In genomic region chr7:99437946-99438572, GRCh38 we compare ENCODE assay signal across 8 cellular contexts. TPM values are rescaled to one million over a fixed set of nuclear protein-coding genes. Genes with fewer than 3 reads are reported as not detected.
DNase-seq lines count a peak whose midpoint lies in the region; ATAC-seq and TF ChIP-seq lines count a peak whose summit lies in the region.

No MANE protein-coding gene starts in this region.

- peaks cover 4% of the 10 kb centered on the region for H3K36me3 ChIP-seq in Karpas-422 (ENCODE audit: insufficient read depth, low read length)
- H3K36me3 ChIP-seq in colonic mucosa, result no peaks in the 10 kb centered on the region
- H3K36me3 ChIP-seq in muscle layer of colon (ENCODE audit: insufficient read depth, low read length), result peaks cover 4% of the 10 kb centered on the region

- H3K79me2 ChIP-seq in Karpas-422 (ENCODE audit: low read length), result peaks cover 68% of the 10 kb centered on the region

- no peak for TF ChIP-seq CTCF in colonic mucosa (IDR thresholded peaks at IDR 0.05)

- DNase-seq in Karpas-422 (no peak), colonic mucosa (no peak), AML-193 (lab: John Stamatoyannopoulos, UW) (no peak), HK-2 (ENCODE audit: unreplicated experiment) (no peak), Kasumi-1 (lab: John Stamatoyannopoulos, UW) (no peak)

- no peaks in the 10 kb centered on the region for H3K9me2 ChIP-seq in Karpas-422 (replicated peaks; ENCODE audit: insufficient read depth, low read length)

- H2AFZ ChIP-seq in Karpas-422 (ENCODE audit: low read length), result peak overlapping the region; percentile 93

- H3K4me3 ChIP-seq in Karpas-422 (ENCODE audit: low read length) (peak overlapping the region; percentile 92), colonic mucosa (peak overlapping the region; percentile 100), muscle layer of colon (ENCODE audit: low read depth in 1 of 2, low read length in 2 of 2) (peak overlapping the region; percentile 75 to 97)

- ATAC-seq in GM19023 (IDR thresholded peaks at IDR 0.05; ENCODE audit: unreplicated experiment), result peak; percentile 5
- no peak for ATAC-seq in GM21529 (IDR thresholded peaks at IDR 0.05; ENCODE audit: unreplicated experiment)

- H3K27me3 ChIP-seq in Karpas-422 (ENCODE audit: low read length) (no peaks in the 10 kb centered on the region), colonic mucosa (no peaks in the 10 kb centered on the region), muscle layer of colon (ENCODE audit: control insufficient read depth in 1 of 2, insufficient read depth in 2 of 2, low read length in 2 of 2) (no peaks in the 10 kb centered on the region)

- H3K4me1 ChIP-seq in Karpas-422 (ENCODE audit: low read length) (peaks cover 18% of the 10 kb centered on the region), colonic mucosa (peaks cover 7% of the 10 kb centered on the region), muscle layer of colon (ENCODE audit: insufficient read depth, low read length) (peaks cover 20% of the 10 kb centered on the region)

- H4K20me1 ChIP-seq in Karpas-422 (ENCODE audit: insufficient read depth, low read depth, low read length), result peaks cover 12% of the 10 kb centered on the region; the same call in 1 of the 2 replicates

- peak overlapping the region; percentile 90 for H3K4me2 ChIP-seq in Karpas-422 (ENCODE audit: low read depth, low read length, poor library complexity, severe bottlenecking)

- intact Hi-C loops in colonic mucosa (cut with DNase I), result no loop called here

- H3K9me3 ChIP-seq in Karpas-422 (ENCODE audit: low read length) (no peaks in the 10 kb centered on the region), colonic mucosa (no peaks in the 10 kb centered on the region), muscle layer of colon (ENCODE audit: low read length) (no peaks in the 10 kb centered on the region)

- H3K27ac ChIP-seq in Karpas-422 (ENCODE audit: low read length), result peak overlapping the region; percentile 47; the same call in 1 of the 2 replicates
- peak overlapping the region; percentile 84 for H3K27ac ChIP-seq in colonic mucosa
- H3K27ac ChIP-seq in muscle layer of colon (ENCODE audit: low read depth, low read length), result peak overlapping the region; percentile 81

- H3K9ac ChIP-seq in Karpas-422 (ENCODE audit: low read length) (peak overlapping the region; percentile 96), colonic mucosa (ENCODE audit: low read depth in 2 of 2, low read length in 2 of 2) (peak overlapping the region; percentile 76 to 91), muscle layer of colon (ENCODE audit: low read length) (peak overlapping the region; percentile 65)

RNA-seq across cellular contexts. Expression of gene PTCD1, which starts 0.5 kb away (rescaled TPM):
- 2.5 and 7.6 TPM in 2 replicates for total RNA-seq in Karpas-422 (2014; rRNA removed; shearing (Covaris generic); ENCODE audit: low replicate concordance)
- 1 to 10 TPM; 4.5 to 7.6 TPM for total RNA-seq in colonic mucosa

RNA-seq across cellular contexts. Expression of gene CPSF4, which starts 0.7 kb away (rescaled TPM):
- total RNA-seq in Karpas-422 (2014; rRNA removed; shearing (Covaris generic); ENCODE audit: low replicate concordance), result 48.7 and 63.6 TPM in 2 replicates
- total RNA-seq in colonic mucosa, result 10 to 100 TPM; 16.6 to 39.2 TPM

RNA-seq across cellular contexts. Expression of gene ATP5MF, which starts 27.9 kb away (rescaled TPM):
- 653 and 873 TPM in 2 replicates for total RNA-seq in Karpas-422 (2014; rRNA removed; shearing (Covaris generic); ENCODE audit: low replicate concordance)
- 100 to 1,000 TPM; 392 to 534 TPM for total RNA-seq in colonic mucosa

RNA-seq across cellular contexts. Expression of gene BUD31, which starts 29.3 kb away (rescaled TPM):
- 63.7 and 81.8 TPM in 2 replicates for total RNA-seq in Karpas-422 (2014; rRNA removed; shearing (Covaris generic); ENCODE audit: low replicate concordance)
- total RNA-seq in colonic mucosa, result 100 to 1,000 TPM in 1 of 2 donors, 10 to 100 TPM in 1; 82.8 to 113 TPM

RNA-seq across cellular contexts. Expression of gene PDAP1, which starts 29.7 kb away (rescaled TPM):
- total RNA-seq in Karpas-422 (2014; rRNA removed; shearing (Covaris generic); ENCODE audit: low replicate concordance), result 14.2 and 43.0 TPM in 2 replicates
- 100 to 1,000 TPM in 1 of 2 donors, 10 to 100 TPM in 1; 79.7 to 133 TPM for total RNA-seq in colonic mucosa
